In genomic region chr4:76326515-76326914, GRCh38 we compare ENCODE assay signal across 1 cellular context.
TF ChIP-seq lines count a peak whose summit lies in the region.

No MANE protein-coding gene starts in this region.

TF ChIP-seq in HEK293, 187 proteins besides CTCF, POLR2A, EP300 and RAD21 (continued from another document):
- TF ChIP-seq PRDM10 (tag by site-specific recombination; IDR thresholded peaks at IDR 0.05) (no peak), ZSCAN23 (tag by site-specific recombination; IDR thresholded peaks at IDR 0.05) (no peak), ZNF366 (tag by site-specific recombination; conservative IDR thresholded peaks at IDR 0.05) (no peak)
